Comparison of ENCODE assay signal across 22 cellular contexts in the genomic region with DNA sequence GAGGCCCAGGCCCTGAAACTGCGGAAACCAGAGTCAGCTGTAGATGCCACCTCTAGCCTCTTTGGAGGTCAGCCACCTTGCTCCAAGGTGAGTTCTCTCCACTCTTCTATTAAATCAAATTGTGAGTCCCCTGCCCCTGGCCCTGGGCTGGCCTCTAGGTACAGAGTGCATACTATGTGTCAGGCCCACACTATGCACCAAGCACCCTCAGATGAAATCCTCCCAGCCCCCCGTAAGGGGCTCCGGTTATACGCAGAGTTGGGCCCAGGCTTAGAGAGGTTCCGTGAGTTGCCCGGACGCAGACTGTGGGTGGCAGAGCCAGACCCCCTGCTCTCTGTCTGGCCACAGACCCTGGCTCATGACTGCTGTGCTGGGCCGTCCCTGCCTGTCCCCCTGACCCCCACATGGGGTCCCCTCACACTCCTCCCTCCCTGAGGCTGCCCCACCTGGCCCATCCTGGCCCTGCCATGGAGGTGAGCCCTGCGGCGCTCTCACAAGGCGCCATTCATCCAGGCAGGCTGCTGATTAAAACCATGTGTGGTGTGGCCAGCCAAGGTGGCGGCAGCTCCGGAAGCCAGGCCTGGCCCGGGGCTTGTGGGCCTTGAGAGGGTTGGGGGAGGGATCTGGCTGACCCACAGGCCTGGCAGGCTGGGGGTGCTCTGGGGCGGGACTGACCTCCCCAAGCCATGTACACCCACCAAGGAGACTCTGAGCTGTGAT.
DNase-seq lines count a peak whose midpoint lies in the region; ATAC-seq and TF ChIP-seq lines count a peak whose summit lies in the region.
"Had no signal": no experiment of that assay in that cellular context is flagged by ENCODE, and none has a peak within 500 bp of the region (broad histone marks: within the 10 kb centered on the region; RNA-seq: fewer than 3 reads in every experiment).

No MANE protein-coding gene starts in this region.

- TF ChIP-seq CTCF in AG09319 (IDR thresholded peaks at IDR 0.05; ENCODE audit: low read depth, low read length), result no peak
- no peak for TF ChIP-seq CTCF in endodermal cell (conservative IDR thresholded peaks at IDR 0.05)

- peak overlapping the region; percentile 95 for H2AK5ac ChIP-seq in neuronal stem cell (ENCODE audit: low read depth, low read length)

- H3K27ac Mint-ChIP-seq in endodermal cell, result no peak overlapping the region
- H3K27ac Mint-ChIP-seq: activated naive CD4-positive, alpha-beta T cell treated with anti-CD3 and anti-CD28 coated beads for 36 hours; CD4-positive, CD25-positive, alpha-beta regulatory T cell had no signal

- peak overlapping the region; percentile 76 for H3K18ac ChIP-seq in neuronal stem cell (ENCODE audit: low read length)

- H3K23ac ChIP-seq in neuronal stem cell (ENCODE audit: low read depth, low read length, poor library complexity), result peak overlapping the region; percentile 34

- H2BK12ac ChIP-seq in neuronal stem cell (ENCODE audit: low read length), result peak overlapping the region; percentile 73

- DNase-seq in AG09319 (ENCODE audit: extremely low read depth, low read depth), result peak; percentile 28
- peak; percentile 29 for DNase-seq in EH (ENCODE audit: low read depth)
- DNase-seq in endodermal cell, result peak; percentile 55
- DNase-seq in neuronal stem cell (ENCODE audit: low spot score), result no peak
- DNase-seq in DMS114 treated with DMSO at 0.1 percent for 48 hours (lab: John Stamatoyannopoulos, UW; ENCODE audit: unreplicated experiment), result no peak
- no peak for DNase-seq in activated gamma-delta T cell (lab: John Stamatoyannopoulos, UW)
- DNase-seq: activated CD8-positive, alpha-beta memory T cell treated with anti-CD3 and anti-CD28 coated beads for 24 hours; activated naive CD4-positive, alpha-beta T cell treated with anti-CD3 and anti-CD28 coated beads for 36 hours; activated T-cell treated with anti-CD3 and anti-CD28 coated beads, Interleukin-2, amount 50 U/mL, for 1 hour; amygdala; CD4-positive, CD25-positive, alpha-beta regulatory T cell; cortex of kidney; MM.1S; NCI-H1417 treated with DMSO at 0.1 percent for 48 hours; NCI-H446; PC-3; T-helper 1 cell had no signal

- no peak overlapping the region for H2BK120ac ChIP-seq in neuronal stem cell (ENCODE audit: low read depth, low read length)

- H3K27me3 Mint-ChIP-seq in endodermal cell (ENCODE audit: insufficient read depth), result peaks cover 1% of the 10 kb centered on the region
- H3K27me3 Mint-ChIP-seq: CD4-positive, CD25-positive, alpha-beta regulatory T cell had no signal

- H3K4ac ChIP-seq in neuronal stem cell (ENCODE audit: low read length), result peak overlapping the region; percentile 89

- no peak for ATAC-seq in GM18909 (IDR thresholded peaks at IDR 0.05; ENCODE audit: poor library complexity, unreplicated experiment)
- no peak for ATAC-seq in GM19467 (IDR thresholded peaks at IDR 0.05; ENCODE audit: unreplicated experiment)
- ATAC-seq: activated CD4-positive, CD25-positive, alpha-beta regulatory T cell treated with anti-CD3 and anti-CD28 coated beads, Interleukin-2, amount 50 U/mL, for 24 hours; PC-3 had no signal

- H3K36me3 Mint-ChIP-seq in endodermal cell (ENCODE audit: low read depth), result no peaks in the 10 kb centered on the region
- H3K36me3 Mint-ChIP-seq: CD4-positive, CD25-positive, alpha-beta regulatory T cell had no signal

- H3K4me1 ChIP-seq in endodermal cell (ENCODE audit: control insufficient read depth, insufficient read depth, low read length) (no peaks in the 10 kb centered on the region), neuronal stem cell (ENCODE audit: control insufficient read depth in 2 of 2, insufficient read depth in 1 of 2, low read depth in 1 of 2, low read length in 2 of 2) (peaks cover 0 to 4% of the 10 kb centered on the region in 2 donors)

- no peaks in the 10 kb centered on the region for H3K27me3 ChIP-seq in endodermal cell (ENCODE audit: control insufficient read depth, insufficient read depth, low read length, poor library complexity, severe bottlenecking)
- peaks cover 0 to 2% (median 0%) of the 10 kb centered on the region in 3 experiments for H3K27me3 ChIP-seq in neuronal stem cell (ENCODE audit: control insufficient read depth in 3 of 3, insufficient read depth in 3 of 3, low read depth in 1 of 3, low read length in 3 of 3)
- H3K27me3 ChIP-seq: tibial nerve had no signal

- H3K36me3 ChIP-seq in endodermal cell (ENCODE audit: control insufficient read depth, insufficient read depth, low read length), result no peaks in the 10 kb centered on the region
- no peaks in the 10 kb centered on the region for H3K36me3 ChIP-seq in neuronal stem cell (replicated peaks in 1 of 2; ENCODE audit: control insufficient read depth in 2 of 2, insufficient read depth in 2 of 2, low read length in 2 of 2)
- H3K36me3 ChIP-seq: tibial nerve had no signal

- H3K4me1 Mint-ChIP-seq in endodermal cell, result peaks cover 8% of the 10 kb centered on the region
- H3K4me1 Mint-ChIP-seq: CD4-positive, CD25-positive, alpha-beta regulatory T cell had no signal

- WGBS in endodermal cell (ENCODE audit: insufficient coverage in 1 of 2, insufficient read length in 1 of 2), 2 experiments, result 94 to 95% methylated on average over 7 to 15 of the region's 15 CpGs
- WGBS in neuronal stem cell (ENCODE audit: extremely low coverage in 2 of 2, insufficient read length in 2 of 2, insufficient replicate concordance in 1 of 2), 2 donors, result no CpG with 5 or more reads among the region's 15 CpGs

- peak overlapping the region; percentile 91 for H2BK15ac ChIP-seq in neuronal stem cell (ENCODE audit: low read length)

- no peak overlapping the region for H3K4me3 Mint-ChIP-seq in endodermal cell
- H3K4me3 Mint-ChIP-seq: activated naive CD4-positive, alpha-beta T cell treated with anti-CD3 and anti-CD28 coated beads for 36 hours; CD4-positive, CD25-positive, alpha-beta regulatory T cell had no signal

- H3K27ac ChIP-seq in endodermal cell (ENCODE audit: low read depth, low read length) (no peak overlapping the region), neuronal stem cell (replicated peaks; ENCODE audit: low read length) (no peak overlapping the region)
- H3K27ac ChIP-seq: tibial nerve had no signal

- no peak overlapping the region for H3K4me2 ChIP-seq in neuronal stem cell (ENCODE audit: insufficient read depth, low read length, poor library complexity, severe bottlenecking)

- H2BK5ac ChIP-seq in neuronal stem cell (ENCODE audit: low read length), result peak overlapping the region; percentile 90

- H3K4me3 ChIP-seq in endodermal cell (ENCODE audit: low read length), result no peak overlapping the region
- no peak overlapping the region for H3K4me3 ChIP-seq in neuronal stem cell (ENCODE audit: low read length in 2 of 2)
- H3K4me3 ChIP-seq: K562, tibial nerve had no signal

- H3K9me3 Mint-ChIP-seq in endodermal cell, result peaks cover 2% of the 10 kb centered on the region
- H3K9me3 Mint-ChIP-seq: activated naive CD4-positive, alpha-beta T cell treated with anti-CD3 and anti-CD28 coated beads for 36 hours; CD4-positive, CD25-positive, alpha-beta regulatory T cell had no signal

- H2AFZ ChIP-seq in neuronal stem cell (ENCODE audit: low read length), result peak overlapping the region; percentile 52

- H4K8ac ChIP-seq in neuronal stem cell (ENCODE audit: low read depth, low read length), result peak overlapping the region; percentile 99

- H3K9ac ChIP-seq in endodermal cell (ENCODE audit: extremely low read depth, low read length, poor library complexity, severe bottlenecking) (no peak overlapping the region), neuronal stem cell (ENCODE audit: low read depth, low read length, poor library complexity) (no peak overlapping the region)

- no peaks in the 10 kb centered on the region for H3K9me3 ChIP-seq in endodermal cell (ENCODE audit: control insufficient read depth, low read length)
- peaks cover 2 to 3% of the 10 kb centered on the region in 2 donors for H3K9me3 ChIP-seq in neuronal stem cell (replicated peaks in 1 of 2; ENCODE audit: control insufficient read depth in 2 of 2, insufficient read depth in 1 of 2, low read depth in 1 of 2, low read length in 2 of 2)
- H3K9me3 ChIP-seq: tibial nerve had no signal

- H4K91ac ChIP-seq in neuronal stem cell (ENCODE audit: low read depth, low read length, poor library complexity), result peak overlapping the region; percentile 79

- H3K79me1 ChIP-seq in neuronal stem cell (ENCODE audit: low read depth, low read length), result peaks cover 1% of the 10 kb centered on the region

- H3K14ac ChIP-seq in neuronal stem cell (ENCODE audit: low read length), result peak overlapping the region; percentile 17

Comparison
In these comparisons a context has a peak if more than half of its experiments do, and no peak if none do; other contexts are left out.
1. DNase-seq: peak in AG09319 (single experiment), EH (single experiment) and endodermal cell (single experiment); none in neuronal stem cell (single experiment), DMS114 treated with DMSO at 0.1 percent for 48 hours (single experiment) and activated gamma-delta T cell (single experiment).